ENCODE assay signal across 36 cellular contexts in the genomic region with DNA sequence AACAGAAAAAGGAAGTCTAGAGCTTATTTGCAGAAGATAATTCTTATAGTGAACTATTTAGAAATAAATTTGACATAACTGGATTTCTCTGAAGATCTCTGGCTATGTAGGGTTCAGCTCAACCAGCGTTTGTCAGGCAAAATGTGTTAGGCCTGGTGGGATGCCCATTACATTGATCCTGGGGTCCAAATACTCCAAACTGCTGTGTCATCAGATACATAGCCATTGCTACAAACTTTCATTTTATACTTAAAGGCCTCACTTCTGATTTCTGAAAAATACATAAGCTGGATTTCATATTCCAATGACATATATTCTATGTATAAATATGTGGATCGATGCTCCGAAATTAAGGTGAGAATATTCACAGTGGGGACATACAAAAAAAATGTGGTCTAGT.
"Had no signal": no experiment of that assay in that cellular context is flagged by ENCODE, and none has a peak within 500 bp of the region (broad histone marks: within the 10 kb centered on the region; RNA-seq: fewer than 3 reads in every experiment).

No MANE protein-coding gene starts in this region.

- DNase-seq: Karpas-422, Kasumi-1, MM.1S, MV-4-11, NCI-H1048, NCI-H1092, NCI-H1092 treated with DMSO at 0.1 percent for 48 hours, NCI-H1105, NCI-H1105 treated with DMSO at 0.1 percent for 48 hours, NCI-H1417, NCI-H1417 treated with DMSO at 0.1 percent for 48 hours, NCI-H1436, NCI-H1436 treated with DMSO at 0.1 percent for 48 hours, NCI-H146, NCI-H1694, NCI-H1694 treated with DMSO at 0.1 percent for 48 hours, NCI-H187, NCI-H187 treated with DMSO at 0.1 percent for 48 hours, NCI-H1930, NCI-H2029, NCI-H2029 treated with DMSO at 0.1 percent for 48 hours, NCI-H2081, NCI-H2081 treated with DMSO at 0.1 percent for 48 hours, NCI-H2107, NCI-H2171, NCI-H2171 treated with DMSO at 0.1 percent for 48 hours, NCI-H2227 treated with DMSO at 0.1 percent for 48 hours, NCI-H226, NCI-H345, NCI-H446, NCI-H446 treated with DMSO at 0.1 percent for 48 hours, NCI-H510A, NCI-H510A treated with DMSO at 0.1 percent for 48 hours, NCI-H524, NCI-H524 treated with DMSO at 0.1 percent for 48 hours, NCI-H526 had no signal
